10 cellular contexts compared by ENCODE assay signal in genomic region chr17:82301916-82302497, GRCh38. TPM values are rescaled to one million over a fixed set of nuclear protein-coding genes. Genes with fewer than 3 reads are reported as not detected.
DNase-seq lines count a peak whose midpoint lies in the region; ATAC-seq, FAIRE-seq and TF ChIP-seq lines count a peak whose summit lies in the region.
"Had no signal": no experiment of that assay in that cellular context is flagged by ENCODE, and none has a peak within 500 bp of the region (broad histone marks: within the 10 kb centered on the region; RNA-seq: fewer than 3 reads in every experiment).

No MANE protein-coding gene starts in this region.

- FAIRE-seq in small intestine (lab: Jason Lieb, UNC): no peak

- no peak overlapping the region for H2BK5ac ChIP-seq in mesendoderm (ENCODE audit: low read length)

- H3K9me3 Mint-ChIP-seq in activated naive CD4-positive, alpha-beta T cell treated with anti-CD3 and anti-CD28 coated beads, Interleukin-2, amount 10 ng/mL, durations not matched to agents 7 days and 5 days: no peaks in the 10 kb centered on the region

- CTCF ChIA-PET in RWPE1 (lab: Yijun Ruan, JAX): interaction anchor here (0.6 to 1.6 kb wide), 3 partner anchors 9 to 34 kb away, joined by 4 to 6 read pairs (median 5); no protein-coding TSS in a partner anchor
- CTCF ChIA-PET in activated naive CD4-positive, alpha-beta T cell treated with anti-CD3 and anti-CD28 coated beads, Interleukin-2, amount 10 ng/mL, durations not matched to agents 7 days and 5 days (lab: Charles Lee): interaction anchor here (0.9 to 8.0 kb wide), 9 partner anchors 9 to 66 kb away, joined by 3 to 58 read pairs (median 6); partner anchors contain the start of genes CD7, CSNK1D and SECTM1

- no peaks in the 10 kb centered on the region for H3K79me1 ChIP-seq in mesendoderm (ENCODE audit: low read length)

- H3K27ac ChIP-seq in RWPE1: peak overlapping the region; percentile 100
- H3K27ac ChIP-seq in small intestine (ENCODE audit: low read depth in 1 of 2, low read length in 1 of 2): peak overlapping the region; percentile 12 to 34
- no peak overlapping the region for H3K27ac ChIP-seq in mesendoderm (ENCODE audit: low read depth, low read length)
- H3K27ac ChIP-seq: dorsolateral prefrontal cortex had no signal

- peak overlapping the region; percentile 70 for H3K4me3 Mint-ChIP-seq in activated naive CD4-positive, alpha-beta T cell treated with anti-CD3 and anti-CD28 coated beads, Interleukin-2, amount 10 ng/mL, durations not matched to agents 7 days and 5 days

- no peak overlapping the region for H2BK15ac ChIP-seq in mesendoderm (replicated peaks; ENCODE audit: low read depth)

- H3K27ac Mint-ChIP-seq in activated naive CD4-positive, alpha-beta T cell treated with anti-CD3 and anti-CD28 coated beads, Interleukin-2, amount 10 ng/mL, durations not matched to agents 7 days and 5 days: peak overlapping the region; percentile 92

- POLR2A ChIA-PET in RWPE1 (lab: Yijun Ruan, JAX; ENCODE audit: low non-redundant PET): interaction anchor here (0.6 kb wide), 1 partner anchor 197 kb away, joined by 4 read pairs; no protein-coding TSS in a partner anchor

- H3K4ac ChIP-seq in mesendoderm (ENCODE audit: low read depth, low read length): no peak overlapping the region

- no peak overlapping the region for H3K4me2 ChIP-seq in mesendoderm (ENCODE audit: low read length)

- H3K27me3 ChIP-seq in GM06990 (replicated peaks; ENCODE audit: control insufficient read depth, insufficient read depth, low read length): no peaks in the 10 kb centered on the region
- H3K27me3 ChIP-seq in small intestine (ENCODE audit: control insufficient read depth in 2 of 2, insufficient read depth in 2 of 2, low read length in 2 of 2): no peaks in the 10 kb centered on the region
- H3K27me3 ChIP-seq in mesendoderm (ENCODE audit: insufficient read depth, low read length, poor library complexity): no peaks in the 10 kb centered on the region
- H3K27me3 ChIP-seq: dorsolateral prefrontal cortex had no signal

- no peak overlapping the region for H3K9ac ChIP-seq in mesendoderm (ENCODE audit: low read length)

- peaks cover 2 to 5% of the 10 kb centered on the region in 2 donors for H3K4me1 ChIP-seq in small intestine (ENCODE audit: control insufficient read depth in 2 of 2, insufficient read depth in 1 of 2, low read depth in 1 of 2, low read length in 1 of 2)
- H3K4me1 ChIP-seq in mesendoderm (ENCODE audit: control insufficient read depth, low read depth, low read length): no peaks in the 10 kb centered on the region

- peaks cover 5% of the 10 kb centered on the region for H3K27me3 Mint-ChIP-seq in activated naive CD4-positive, alpha-beta T cell treated with anti-CD3 and anti-CD28 coated beads, Interleukin-2, amount 10 ng/mL, durations not matched to agents 7 days and 5 days

- TF ChIP-seq CTCF in GM06990 (IDR thresholded peaks at IDR 0.05; ENCODE audit: insufficient read depth, low read length, poor library complexity, severe bottlenecking) (no peak), RWPE1 (conservative IDR thresholded peaks at IDR 0.05; ENCODE audit: low read depth) (no peak)

- no peak overlapping the region for H4K8ac ChIP-seq in mesendoderm (ENCODE audit: low read depth, low read length)

- DNase-seq in GM06990 (ENCODE audit: extremely low read depth, insufficient read length) (peak; percentile 71), RWPE1 (ENCODE audit: low spot score) (no peak), small intestine (no peak), A172 (ENCODE audit: low spot score) (no peak), mesendoderm (no peak)
- DNase-seq in activated naive CD4-positive, alpha-beta T cell treated with anti-CD3 and anti-CD28 coated beads, Interleukin-2, amount 10 ng/mL, durations not matched to agents 7 days and 5 days: peak; percentile 71
- DNase-seq: dorsolateral prefrontal cortex had no signal

- H3K36me3 Mint-ChIP-seq in activated naive CD4-positive, alpha-beta T cell treated with anti-CD3 and anti-CD28 coated beads, Interleukin-2, amount 10 ng/mL, durations not matched to agents 7 days and 5 days: no peaks in the 10 kb centered on the region

- WGBS in small intestine, 3 donors: 71 to 74% (median 72%) methylated on average over 18 to 20 of the region's 20 CpGs
- WGBS in mesendoderm (ENCODE audit: extremely low coverage, insufficient coverage, low lambda C conversion rate): no CpG with 5 or more reads among the region's 20 CpGs

- H3K4me3 ChIP-seq in GM06990 (replicated peaks; ENCODE audit: low read depth, low read length): no peak overlapping the region
- H3K4me3 ChIP-seq in small intestine (ENCODE audit: low read depth in 1 of 2, low read length in 2 of 2): no peak overlapping the region
- H3K4me3 ChIP-seq in mesendoderm (ENCODE audit: low read length): no peak overlapping the region
- H3K4me3 ChIP-seq: dorsolateral prefrontal cortex had no signal

- ATAC-seq in HG02610 (IDR thresholded peaks at IDR 0.05; ENCODE audit: unreplicated experiment): no peak
- no peak for ATAC-seq in HG02840 (IDR thresholded peaks at IDR 0.05; ENCODE audit: low FRiP score, unreplicated experiment)

- H3K79me2 ChIP-seq in mesendoderm (ENCODE audit: control insufficient read depth, insufficient read depth, low read length): no peaks in the 10 kb centered on the region

- H3K23ac ChIP-seq in mesendoderm (ENCODE audit: low read length): no peak overlapping the region

- H3K18ac ChIP-seq in mesendoderm (ENCODE audit: low read length): no peak overlapping the region

- H2AK5ac ChIP-seq in mesendoderm (ENCODE audit: low read length): no peak overlapping the region

- H3K9me3 ChIP-seq in small intestine (ENCODE audit: control insufficient read depth, low read depth): no peaks in the 10 kb centered on the region

- no peak overlapping the region for H2BK120ac ChIP-seq in mesendoderm (ENCODE audit: low read depth, low read length)

- H3K36me3 ChIP-seq in GM06990 (ENCODE audit: control insufficient read depth, insufficient read depth, low read length): no peaks in the 10 kb centered on the region
- H3K36me3 ChIP-seq in small intestine (ENCODE audit: control insufficient read depth in 2 of 2, insufficient read depth in 2 of 2, low read length in 2 of 2): no peaks in the 10 kb centered on the region
- no peaks in the 10 kb centered on the region for H3K36me3 ChIP-seq in mesendoderm (ENCODE audit: control insufficient read depth, insufficient read depth, low read length)

- no peak overlapping the region for H3K56ac ChIP-seq in mesendoderm (ENCODE audit: low read length)

- peaks cover 92% of the 10 kb centered on the region for H3K4me1 Mint-ChIP-seq in activated naive CD4-positive, alpha-beta T cell treated with anti-CD3 and anti-CD28 coated beads, Interleukin-2, amount 10 ng/mL, durations not matched to agents 7 days and 5 days

- no peak overlapping the region for H4K5ac ChIP-seq in mesendoderm (ENCODE audit: low read length)

RNA-seq across cellular contexts. Expression of gene CD7, which starts 15.4 kb away (rescaled TPM):
- polyA plus RNA-seq in small intestine: 10 to 100 TPM in 1 of 3 donors, 1 to 10 TPM in 2; 3.4 to 10.8 (median 6.5) TPM
- total RNA-seq in A172 (2014; rRNA removed; shearing (Covaris generic)): not detected in 2 replicates
- 0.34 TPM for polyA plus RNA-seq in mesendoderm (2013, experiment 1 of 2)
- polyA plus RNA-seq in mesendoderm (2013, experiment 2 of 2): 0.39 TPM

RNA-seq across cellular contexts. Expression of gene CSNK1D, which starts 28.5 kb away (rescaled TPM):
- 100 to 1,000 TPM; 111 to 148 (median 146) TPM for polyA plus RNA-seq in small intestine
- 19.9 and 20.9 TPM in 2 replicates for total RNA-seq in A172 (2014; rRNA removed; shearing (Covaris generic))
- 76.4 TPM for polyA plus RNA-seq in mesendoderm (2013, experiment 1 of 2)
- 75.9 TPM for polyA plus RNA-seq in mesendoderm (2013, experiment 2 of 2)

RNA-seq across cellular contexts. Expression of gene SECTM1, which starts 31.6 kb away (rescaled TPM):
- polyA plus RNA-seq in small intestine: 10 to 100 TPM; 14.0 to 81.9 (median 38.2) TPM
- 1.2 and 1.6 TPM in 2 replicates for total RNA-seq in A172 (2014; rRNA removed; shearing (Covaris generic))
- 0.03 TPM for polyA plus RNA-seq in mesendoderm (2013, experiment 1 of 2)
- 0.01 TPM for polyA plus RNA-seq in mesendoderm (2013, experiment 2 of 2)

RNA-seq across cellular contexts. Expression of gene TEX19, which starts 57.0 kb away (rescaled TPM):
- polyA plus RNA-seq in small intestine: under 1 TPM in 1 of 3 donors, not detected in 2; 0.07 TPM
- total RNA-seq in A172 (2014; rRNA removed; shearing (Covaris generic)): 0.22 TPM in 1 of 2 replicates, not detected in the other
- polyA plus RNA-seq in mesendoderm (2013, experiment 1 of 2): 0.51 TPM
- polyA plus RNA-seq in mesendoderm (2013, experiment 2 of 2): 0.32 TPM
- total RNA-seq: dorsolateral prefrontal cortex, omental fat pad had no signal

Comparison
In these comparisons a context has a peak if more than half of its experiments do, and no peak if none do; other contexts are left out.
1. DNase-seq: peak in GM06990 (single experiment) and activated naive CD4-positive, alpha-beta T cell treated with anti-CD3 and anti-CD28 coated beads, Interleukin-2, amount 10 ng/mL, durations not matched to agents 7 days and 5 days (single experiment); none in RWPE1 (single experiment), small intestine (single experiment), A172 (single experiment) and mesendoderm (single experiment).